ENCODE assay signal across 13 cellular contexts in genomic region chr15:33243869-33244268, GRCh38. TPM values are rescaled to one million over a fixed set of nuclear protein-coding genes. Genes with fewer than 3 reads are reported as not detected.
DNase-seq lines count a peak whose midpoint lies in the region; ATAC-seq, FAIRE-seq and TF ChIP-seq lines count a peak whose summit lies in the region.
"Had no signal": no experiment of that assay in that cellular context is flagged by ENCODE, and none has a peak within 500 bp of the region (broad histone marks: within the 10 kb centered on the region; RNA-seq: fewer than 3 reads in every experiment).

No MANE protein-coding gene starts in this region.

- FAIRE-seq in keratinocyte (lab: Jason Lieb, UNC): peak; percentile 77

- no peaks in the 10 kb centered on the region for H3K9me3 ChIP-seq in adipocyte (ENCODE audit: control insufficient read depth, low read length)
- H3K9me3 ChIP-seq in keratinocyte (ENCODE audit: control insufficient read depth, low read depth, low read length): no peaks in the 10 kb centered on the region
- H3K9me3 ChIP-seq: prostate gland had no signal

- peaks cover 17% of the 10 kb centered on the region for H3K27me3 ChIP-seq in adipocyte (replicated peaks; ENCODE audit: control insufficient read depth, insufficient read depth, low read length)
- no peaks in the 10 kb centered on the region for H3K27me3 ChIP-seq in keratinocyte (ENCODE audit: control insufficient read depth, extremely low read depth, insufficient read depth, low read length)

- H3K9ac ChIP-seq in adipocyte (ENCODE audit: low read length): no peak overlapping the region
- no peak overlapping the region for H3K9ac ChIP-seq in keratinocyte (ENCODE audit: control insufficient read depth, extremely low read depth, insufficient read depth, low read length)

- no peak for TF ChIP-seq CTCF in keratinocyte (optimal IDR thresholded peaks at IDR 0.05 in 1 of 3, IDR thresholded peaks at IDR 0.05 in 1 of 3, conservative IDR thresholded peaks at IDR 0.05 in 1 of 3; ENCODE audit: extremely low read depth in 1 of 3, insufficient read depth in 2 of 3, low read length in 3 of 3)

- H3K36me3 ChIP-seq in adipocyte (ENCODE audit: control insufficient read depth, insufficient read depth, low read length, severe bottlenecking) (no peaks in the 10 kb centered on the region), keratinocyte (ENCODE audit: control insufficient read depth in 2 of 2, extremely low read depth in 1 of 2, insufficient read depth in 2 of 2, low read length in 2 of 2) (no peaks in the 10 kb centered on the region)
- H3K36me3 ChIP-seq: prostate gland had no signal

- H3K27ac ChIP-seq in keratinocyte (ENCODE audit: control insufficient read depth, insufficient read depth, low read length): peak overlapping the region; percentile 99
- H3K27ac ChIP-seq: prostate gland, VCaP had no signal

- H3K9me1 ChIP-seq in keratinocyte (ENCODE audit: control insufficient read depth, extremely low read depth, insufficient read depth, low read length): no peaks in the 10 kb centered on the region

- DNase-seq in COLO829 (ENCODE audit: low spot score) (peak; percentile 42), LHCN-M2 (ENCODE audit: low read depth) (peak; percentile 57), adipocyte (ENCODE audit: low read depth) (peak; percentile 16), keratinocyte (ENCODE audit: low read depth, low spot score) (no peak), T-helper 1 cell (no peak), SHP77 (lab: John Stamatoyannopoulos, UW) (no peak), Kasumi-1 (lab: John Stamatoyannopoulos, UW) (no peak)
- DNase-seq: cerebellar nuclear complex, glutamatergic neuron, NCI-H146 had no signal

- no peaks in the 10 kb centered on the region for H3K79me2 ChIP-seq in keratinocyte (ENCODE audit: control insufficient read depth, insufficient read depth, low read length)

- H3K4me3 ChIP-seq in adipocyte (ENCODE audit: low read length) (no peak overlapping the region), keratinocyte (ENCODE audit: control insufficient read depth in 2 of 3, extremely low read depth in 1 of 3, insufficient read depth in 2 of 3, low read depth in 1 of 3, low read length in 3 of 3) (no peak overlapping the region)
- H3K4me3 ChIP-seq: prostate gland had no signal

- peak overlapping the region; percentile 13 for H3K4me2 ChIP-seq in keratinocyte (ENCODE audit: control insufficient read depth, extremely low read depth, insufficient read depth, low read depth, low read length)

- H4K20me1 ChIP-seq in keratinocyte (ENCODE audit: control insufficient read depth, extremely low read depth, insufficient read depth, low read length): no peaks in the 10 kb centered on the region

- H3K4me1 ChIP-seq in adipocyte (ENCODE audit: control insufficient read depth, insufficient read depth, low read length): peaks cover 7% of the 10 kb centered on the region
- H3K4me1 ChIP-seq in keratinocyte (ENCODE audit: control insufficient read depth, extremely low read depth, insufficient read depth, low read length): peaks cover 35% of the 10 kb centered on the region
- H3K4me1 ChIP-seq: prostate gland had no signal

- H2AFZ ChIP-seq in keratinocyte (ENCODE audit: control insufficient read depth, low read length): no peak overlapping the region

- dilution Hi-C loops in keratinocyte (cut with MboI; ENCODE audit: extremely low pct_ligation_motif_present, low sequenced_read_pairs): loop anchor here (25.0 kb wide), 1 partner anchor 468 kb away; no protein-coding TSS in a partner anchor

- ATAC-seq in GM18861 (IDR thresholded peaks at IDR 0.05; ENCODE audit: unreplicated experiment): no peak

RNA-seq across cellular contexts. Expression of gene FMN1, which starts 49.4 kb away (rescaled TPM):
- 17.9 and 21.9 TPM in 2 replicates for total RNA-seq in LHCN-M2 (2014; rRNA removed)
- 3.8 TPM for polyA plus RNA-seq in LHCN-M2 (2012)
- 0.15 to 0.71 TPM (median 0.40 TPM) in 3 replicates for polyA plus RNA-seq in keratinocyte
- polyA plus RNA-seq in keratinocyte (2011; ENCODE audit: low read depth): 1.9 TPM
- 0.27 and 0.36 TPM in 2 replicates for polyA plus RNA-seq in keratinocyte (2011; cell fraction: cytosol; rRNA removed)
- 0.63 and 1.6 TPM in 2 replicates for polyA plus RNA-seq in keratinocyte (2011; cell fraction: nucleus; rRNA removed)
- polyA plus RNA-seq in keratinocyte (2012; ENCODE audit: low replicate concordance): 0.62 and 0.93 TPM in 2 replicates
- polyA minus RNA-seq in keratinocyte: 0.92 to 3.3 TPM (median 1.2 TPM) in 3 replicates
- polyA minus RNA-seq in keratinocyte (2011; cell fraction: cytosol; rRNA and poly(A)+ RNA removed): 1.3 TPM
- 2.7 and 2.8 TPM in 2 replicates for polyA minus RNA-seq in keratinocyte (2011; cell fraction: nucleus; rRNA and poly(A)+ RNA removed)

Comparison
In these comparisons a context has a peak if more than half of its experiments do, and no peak if none do; other contexts are left out.
1. DNase-seq: peak in COLO829 (single experiment), LHCN-M2 (single experiment) and adipocyte (single experiment); none in keratinocyte (single experiment), T-helper 1 cell (0 of 5), SHP77 (0 of 2) and Kasumi-1 (0 of 2).